Comparison of ENCODE assay signal across 21 cellular contexts in genomic region chr6:66788579-66788978, GRCh38.
"Had no signal": no experiment of that assay in that cellular context is flagged by ENCODE, and none has a peak within 500 bp of the region (broad histone marks: within the 10 kb centered on the region; RNA-seq: fewer than 3 reads in every experiment).

No MANE protein-coding gene starts in this region.

- H3K4me1 ChIP-seq: esophagus muscularis mucosa, foreskin keratinocyte, gastroesophageal sphincter, heart left ventricle, left lung, lower lobe of right lung had no signal

- H3K4me3 ChIP-seq: coronary artery, dorsolateral prefrontal cortex, esophagus muscularis mucosa, gastroesophageal sphincter, heart left ventricle, hepatocyte, left lung, lower lobe of right lung had no signal

- H3K9me3 ChIP-seq: esophagus muscularis mucosa, gastroesophageal sphincter, left lung, lower lobe of right lung had no signal

- FAIRE-seq: colon, endothelial cell of umbilical vein had no signal

- H3K27me3 ChIP-seq: dorsolateral prefrontal cortex, foreskin keratinocyte, gastroesophageal sphincter, heart left ventricle, hepatocyte, left lung had no signal

- H3K4me2 ChIP-seq: hepatocyte had no signal

- H2AFZ ChIP-seq: hepatocyte had no signal

- ATAC-seq: foreskin keratinocyte, gastroesophageal sphincter, heart left ventricle, left cardiac atrium, left lung, left ventricle myocardium superior had no signal

- H3K36me3 ChIP-seq: esophagus muscularis mucosa, gastroesophageal sphincter, heart left ventricle, left lung, lower lobe of right lung had no signal

- DNase-seq: dermis blood vessel endothelial cell; dorsolateral prefrontal cortex; effector CD4-positive, alpha-beta T cell; effector memory CD4-positive, alpha-beta T cell; foreskin keratinocyte; hypothalamus; immature natural killer cell; islet precursor cell; left cardiac atrium; left ventricle myocardium superior; lower lobe of right lung; mesendoderm; midbrain had no signal

- H3K27ac ChIP-seq: coronary artery, esophagus muscularis mucosa, foreskin keratinocyte, gastroesophageal sphincter, heart left ventricle, hepatocyte, left lung, lower lobe of right lung had no signal
